12 cellular contexts compared by ENCODE assay signal in genomic region chr2:112622528-112622849, GRCh38. TPM values are rescaled to one million over a fixed set of nuclear protein-coding genes. Genes with fewer than 3 reads are reported as not detected.
DNase-seq lines count a peak whose midpoint lies in the region; ATAC-seq and TF ChIP-seq lines count a peak whose summit lies in the region.
"Had no signal": no experiment of that assay in that cellular context is flagged by ENCODE, and none has a peak within 500 bp of the region (broad histone marks: within the 10 kb centered on the region; RNA-seq: fewer than 3 reads in every experiment).

No MANE protein-coding gene starts in this region.

- H3K27ac Mint-ChIP-seq in HFFc6: peak overlapping the region; percentile 91
- H3K27ac Mint-ChIP-seq in activated naive CD8-positive, alpha-beta T cell treated with anti-CD3 and anti-CD28 coated beads for 36 hours: no peak overlapping the region
- no peak overlapping the region for H3K27ac Mint-ChIP-seq in activated naive CD4-positive, alpha-beta T cell treated with anti-CD3 and anti-CD28 coated beads, Interleukin-2, amount 10 ng/mL, durations not matched to agents 7 days and 5 days
- H3K27ac Mint-ChIP-seq: activated T-cell treated with anti-CD3 and anti-CD28 coated beads, Interleukin-2, amount 50 U/mL, for 72 hours; CD4-positive, alpha-beta T cell; stimulated activated naive B cell treated with anti-CD40 and anti-IgM and Interleukin-4, amounts not matched to agents 10 μg/mL and 1 μg/mL and 100 μg/mL, for 72 hours had no signal

- peak overlapping the region; percentile 75 for H3K4me3 Mint-ChIP-seq in HFFc6
- no peak overlapping the region for H3K4me3 Mint-ChIP-seq in activated naive CD8-positive, alpha-beta T cell treated with anti-CD3 and anti-CD28 coated beads for 36 hours
- H3K4me3 Mint-ChIP-seq in activated naive CD4-positive, alpha-beta T cell treated with anti-CD3 and anti-CD28 coated beads, Interleukin-2, amount 10 ng/mL, durations not matched to agents 7 days and 5 days: no peak overlapping the region
- H3K4me3 Mint-ChIP-seq: activated T-cell treated with anti-CD3 and anti-CD28 coated beads, Interleukin-2, amount 50 U/mL, for 72 hours; CD4-positive, alpha-beta T cell; stimulated activated naive B cell treated with anti-CD40 and anti-IgM and Interleukin-4, amounts not matched to agents 10 μg/mL and 1 μg/mL and 100 μg/mL, for 72 hours had no signal

- peaks cover 62% of the 10 kb centered on the region for H3K4me1 Mint-ChIP-seq in HFFc6 (ENCODE audit: low read depth)
- H3K4me1 Mint-ChIP-seq in activated naive CD8-positive, alpha-beta T cell treated with anti-CD3 and anti-CD28 coated beads for 36 hours: peaks cover 21% of the 10 kb centered on the region
- H3K4me1 Mint-ChIP-seq in activated naive CD4-positive, alpha-beta T cell treated with anti-CD3 and anti-CD28 coated beads, Interleukin-2, amount 10 ng/mL, durations not matched to agents 7 days and 5 days: peaks cover 50% of the 10 kb centered on the region

- H3K27ac ChIP-seq in A673 (ENCODE audit: low read depth, low read length, poor library complexity, severe bottlenecking) (no peak overlapping the region), gastroesophageal sphincter (peak overlapping the region in 2 of 4 donors; percentile 33 to 64)
- H3K27ac ChIP-seq: KMS-11 had no signal

- no peak for TF ChIP-seq EP300 in gastroesophageal sphincter (IDR thresholded peaks at IDR 0.05)

- POLR2A ChIA-PET in A673 (lab: Charles Lee; ENCODE audit: low non-redundant PET): no interaction called here

- H3K9me3 ChIP-seq in A673 (ENCODE audit: low read depth, low read length, poor library complexity, severe bottlenecking) (no peaks in the 10 kb centered on the region), adipocyte (ENCODE audit: control insufficient read depth, low read length) (no peaks in the 10 kb centered on the region), gastroesophageal sphincter (no peaks in the 10 kb centered on the region)

- peak overlapping the region; percentile 30 for H3K4me3 ChIP-seq in A673 (ENCODE audit: low read depth, low read length, poor library complexity, severe bottlenecking)
- H3K4me3 ChIP-seq in adipocyte (ENCODE audit: low read length): no peak overlapping the region
- no peak overlapping the region for H3K4me3 ChIP-seq in gastroesophageal sphincter

- no peaks in the 10 kb centered on the region for H3K36me3 Mint-ChIP-seq in HFFc6 (ENCODE audit: low read depth)
- H3K36me3 Mint-ChIP-seq in activated naive CD8-positive, alpha-beta T cell treated with anti-CD3 and anti-CD28 coated beads for 36 hours: no peaks in the 10 kb centered on the region
- no peaks in the 10 kb centered on the region for H3K36me3 Mint-ChIP-seq in activated naive CD4-positive, alpha-beta T cell treated with anti-CD3 and anti-CD28 coated beads, Interleukin-2, amount 10 ng/mL, durations not matched to agents 7 days and 5 days
- H3K36me3 Mint-ChIP-seq: stimulated activated naive B cell treated with anti-CD40 and anti-IgM and Interleukin-4, amounts not matched to agents 10 μg/mL and 1 μg/mL and 100 μg/mL, for 72 hours had no signal

- no TSS peak for BruUV-seq in A673 (replicated peaks; lab: Mats Ljungman, UMichigan)

- peaks cover 2% of the 10 kb centered on the region for H3K27me3 Mint-ChIP-seq in HFFc6 (ENCODE audit: insufficient read depth)
- no peaks in the 10 kb centered on the region for H3K27me3 Mint-ChIP-seq in activated naive CD8-positive, alpha-beta T cell treated with anti-CD3 and anti-CD28 coated beads for 36 hours
- H3K27me3 Mint-ChIP-seq in activated naive CD4-positive, alpha-beta T cell treated with anti-CD3 and anti-CD28 coated beads, Interleukin-2, amount 10 ng/mL, durations not matched to agents 7 days and 5 days: peaks cover 17% of the 10 kb centered on the region
- H3K27me3 Mint-ChIP-seq: CD4-positive, alpha-beta T cell; stimulated activated naive B cell treated with anti-CD40 and anti-IgM and Interleukin-4, amounts not matched to agents 10 μg/mL and 1 μg/mL and 100 μg/mL, for 72 hours had no signal

- WGBS in gastroesophageal sphincter (ENCODE audit: low coverage in 1 of 2), 2 donors: 22 to 62% methylated on average over 3 of the region's 3 CpGs

- TF ChIP-seq CTCF in A673 (conservative IDR thresholded peaks at IDR 0.05; ENCODE audit: low read depth, low read length): no peak
- no peak for TF ChIP-seq CTCF in HFFc6 (IDR thresholded peaks at IDR 0.05)
- TF ChIP-seq CTCF in gastroesophageal sphincter (IDR thresholded peaks at IDR 0.05): no peak

- no peak overlapping the region for H3K9ac ChIP-seq in adipocyte (ENCODE audit: low read length)
- H3K9ac ChIP-seq: KMS-11 had no signal

- H3K4me1 ChIP-seq in A673 (ENCODE audit: insufficient read depth, low read length, poor library complexity, severe bottlenecking) (peaks cover 4% of the 10 kb centered on the region), adipocyte (ENCODE audit: control insufficient read depth, insufficient read depth, low read length) (peaks cover 56% of the 10 kb centered on the region), gastroesophageal sphincter (peaks cover 0 to 12% (median 6%) of the 10 kb centered on the region in 3 donors)

- peak; percentile 69 for ATAC-seq in gastroesophageal sphincter
- ATAC-seq: activated T-cell treated with anti-CD3 and anti-CD28 coated beads, Interleukin-2, amount 50 U/mL, for 72 hours; stimulated activated naive B cell treated with anti-CD40 and anti-IgM and Interleukin-4, amounts not matched to agents 10 μg/mL and 1 μg/mL and 100 μg/mL, for 72 hours had no signal

- TF ChIP-seq POLR2A in gastroesophageal sphincter (IDR thresholded peaks at IDR 0.05): no peak

- no peaks in the 10 kb centered on the region for H3K36me3 ChIP-seq in A673 (ENCODE audit: insufficient read depth, low read length, poor library complexity, severe bottlenecking)
- H3K36me3 ChIP-seq in adipocyte (ENCODE audit: control insufficient read depth, insufficient read depth, low read length, severe bottlenecking): no peaks in the 10 kb centered on the region
- no peaks in the 10 kb centered on the region for H3K36me3 ChIP-seq in gastroesophageal sphincter

- DNase-seq in A673 (ENCODE audit: low spot score): peak; percentile 59
- DNase-seq in HFFc6: peak; percentile 92
- DNase-seq in adipocyte (ENCODE audit: low read depth): peak; percentile 78
- DNase-seq in activated naive CD8-positive, alpha-beta T cell treated with anti-CD3 and anti-CD28 coated beads for 36 hours: no peak
- no peak for DNase-seq in activated naive CD4-positive, alpha-beta T cell treated with anti-CD3 and anti-CD28 coated beads, Interleukin-2, amount 10 ng/mL, durations not matched to agents 7 days and 5 days
- no peak for DNase-seq in NCI-H526 treated with DMSO at 0.1 percent for 48 hours (lab: John Stamatoyannopoulos, UW)
- no peak for DNase-seq in NCI-H2107 treated with DMSO at 0.1 percent for 48 hours (lab: John Stamatoyannopoulos, UW; ENCODE audit: unreplicated experiment)
- DNase-seq: activated T-cell treated with anti-CD3 and anti-CD28 coated beads, Interleukin-2, amount 50 U/mL, for 72 hours; stimulated activated naive B cell treated with anti-CD40 and anti-IgM and Interleukin-4, amounts not matched to agents 10 μg/mL and 1 μg/mL and 100 μg/mL, for 72 hours had no signal

- no peaks in the 10 kb centered on the region for H3K9me3 Mint-ChIP-seq in HFFc6
- no peaks in the 10 kb centered on the region for H3K9me3 Mint-ChIP-seq in activated naive CD8-positive, alpha-beta T cell treated with anti-CD3 and anti-CD28 coated beads for 36 hours
- H3K9me3 Mint-ChIP-seq in activated naive CD4-positive, alpha-beta T cell treated with anti-CD3 and anti-CD28 coated beads, Interleukin-2, amount 10 ng/mL, durations not matched to agents 7 days and 5 days: no peaks in the 10 kb centered on the region
- H3K9me3 Mint-ChIP-seq: activated T-cell treated with anti-CD3 and anti-CD28 coated beads, Interleukin-2, amount 50 U/mL, for 72 hours; CD4-positive, alpha-beta T cell; stimulated activated naive B cell treated with anti-CD40 and anti-IgM and Interleukin-4, amounts not matched to agents 10 μg/mL and 1 μg/mL and 100 μg/mL, for 72 hours had no signal

- intact Hi-C loops in A673 (cut with micrococcal nuclease; ENCODE audit: unreplicated experiment): no loop called here

- CTCF ChIA-PET in A673 (lab: Charles Lee): interaction anchor here (0.5 kb wide), 1 partner anchor 45 kb away, joined by 7 read pairs; no protein-coding TSS in a partner anchor
- CTCF ChIA-PET in activated naive CD4-positive, alpha-beta T cell treated with anti-CD3 and anti-CD28 coated beads, Interleukin-2, amount 10 ng/mL, durations not matched to agents 7 days and 5 days (lab: Charles Lee): interaction anchor here (0.6 to 11.3 kb wide), 3 partner anchors 25 to 105 kb away, joined by 3 to 193 read pairs (median 4); no protein-coding TSS in a partner anchor

- H3K27me3 ChIP-seq in A673 (replicated peaks; ENCODE audit: insufficient read depth, low read depth, low read length, poor library complexity) (no peaks in the 10 kb centered on the region), adipocyte (replicated peaks; ENCODE audit: control insufficient read depth, insufficient read depth, low read length) (no peaks in the 10 kb centered on the region), gastroesophageal sphincter (no peaks in the 10 kb centered on the region)

RNA-seq across cellular contexts. Expression of gene SLC20A1, which starts 23.2 kb away (rescaled TPM):
- total RNA-seq in A673 (2021) (120 and 148 TPM in 2 replicates), gastroesophageal sphincter (10 to 100 TPM in 3 of 4 donors, 1 to 10 TPM in 1; 9.5 to 25.4 (median 20.5) TPM)
- total RNA-seq in HFFc6 (2021; fragmentation: NEBNext Ultra II Directional; extraction: Animal tissue kit (Norgen Biotek cat#: 25700)): 100 to 1,000 TPM; 147 to 225 (median 195) TPM
- total RNA-seq in activated naive CD8-positive, alpha-beta T cell treated with anti-CD3 and anti-CD28 coated beads for 36 hours: 10 to 100 TPM; 81.8 to 84.6 TPM

RNA-seq across cellular contexts. Expression of gene CHCHD5, which starts 38.1 kb away (rescaled TPM):
- total RNA-seq in A673 (2021) (37.1 and 41.4 TPM in 2 replicates), gastroesophageal sphincter (10 to 100 TPM in 3 of 4 donors, 1 to 10 TPM in 1; 7.7 to 18.1 (median 16.0) TPM)
- total RNA-seq in HFFc6 (2021; fragmentation: NEBNext Ultra II Directional; extraction: Animal tissue kit (Norgen Biotek cat#: 25700)): 10 to 100 TPM; 26.9 to 43.2 (median 32.6) TPM
- total RNA-seq in activated naive CD8-positive, alpha-beta T cell treated with anti-CD3 and anti-CD28 coated beads for 36 hours: 10 to 100 TPM; 34.9 to 40.5 TPM

Comparison
In these comparisons a context has a peak if more than half of its experiments do, and no peak if none do; other contexts are left out.
1. DNase-seq: peak in A673 (single experiment), HFFc6 (single experiment) and adipocyte (single experiment); none in activated naive CD8-positive, alpha-beta T cell treated with anti-CD3 and anti-CD28 coated beads for 36 hours (single experiment), activated naive CD4-positive, alpha-beta T cell treated with anti-CD3 and anti-CD28 coated beads, Interleukin-2, amount 10 ng/mL, durations not matched to agents 7 days and 5 days (single experiment), NCI-H526 treated with DMSO at 0.1 percent for 48 hours (single experiment) and NCI-H2107 treated with DMSO at 0.1 percent for 48 hours (single experiment).